ENCODE assay signal across 1 cellular context in genomic region chr2:99154643-99155536, GRCh38.
TF ChIP-seq lines count a peak whose summit lies in the region.

Gene LIPT1 (plus strand): TSS chr2:99154967. CDS start chr2:99161958, 6,991 bp downstream.
Gene TSGA10 (minus strand): TSS chr2:99154942. CDS start chr2:99109439, 45,503 bp downstream.

TF ChIP-seq in K562, 482 proteins besides CTCF, POLR2A, EP300 and RAD21 (continued from another document and continues in another):
- TF ChIP-seq AFF4 (CRISPR knock-in tag; IDR thresholded peaks at IDR 0.05) (peak; percentile 19; the same call in 1 of the 2 replicates), FOXP1 (CRISPR knock-in tag; IDR thresholded peaks at IDR 0.05) (peak; percentile 63; the same call in 1 of the 2 replicates), JUND (IDR thresholded peaks at IDR 0.05; ENCODE audit: borderline replicate concordance, low read depth, low read length) (peak; percentile 77), JUND (tag; IDR thresholded peaks at IDR 0.05; ENCODE audit: borderline replicate concordance, low read depth, low read length) (peak; percentile 54; the same call in 1 of the 3 replicates), RBBP5 (IDR thresholded peaks at IDR 0.05; ENCODE audit: borderline replicate concordance, insufficient read depth, low read length, poor library complexity, severe bottlenecking) (peak; percentile 92), PML (IDR thresholded peaks at IDR 0.05; ENCODE audit: low read length) (peak; percentile 75), E4F1 (CRISPR knock-in tag; IDR thresholded peaks at IDR 0.05; ENCODE audit: borderline replicate concordance) (no peak), BCLAF1 (IDR thresholded peaks at IDR 0.05; ENCODE audit: borderline replicate concordance in 1 of 2, control insufficient read depth in 1 of 2, low read depth in 2 of 2, low read length in 1 of 2) (0 out of 4 replicates have a peak, but pooled peaks of 1 of the 2 experiments have one; percentile 16), ZBTB40 (IDR thresholded peaks at IDR 0.05) (peak; percentile 94), ZBTB40 (CRISPR knock-in tag; IDR thresholded peaks at IDR 0.05) (no peak), TAF9B (IDR thresholded peaks at IDR 0.05; ENCODE audit: partially characterized antibody) (peak; percentile 66), HDAC2 (IDR thresholded peaks at IDR 0.05) (peak; percentile 62; the same call in 1 of the 2 replicates), CREM (IDR thresholded peaks at IDR 0.05; ENCODE audit: low read depth) (peak; percentile 92), MXD1 (CRISPR knock-in tag; IDR thresholded peaks at IDR 0.05; ENCODE audit: borderline replicate concordance, poor library complexity, severe bottlenecking) (peak; percentile 64), C11orf30 (IDR thresholded peaks at IDR 0.05; ENCODE audit: low read depth) (peak; percentile 62; the same call in 1 of the 2 replicates), GATAD2B (IDR thresholded peaks at IDR 0.05; ENCODE audit: borderline replicate concordance) (peak; percentile 50; the same call in 1 of the 2 replicates), POLR2H (tag; IDR thresholded peaks at IDR 0.05; ENCODE audit: low read depth) (peak; percentile 82), CXXC5 (CRISPR knock-in tag; IDR thresholded peaks at IDR 0.05) (peak; percentile 87), ATF7 (IDR thresholded peaks at IDR 0.05) (peak; percentile 91), FOXK1 (CRISPR knock-in tag; IDR thresholded peaks at IDR 0.05; ENCODE audit: borderline replicate concordance) (0 out of 2 replicates have a peak, but pooled peaks have one; percentile 56), SAFB2 (IDR thresholded peaks at IDR 0.05; ENCODE audit: borderline replicate concordance, low read depth, low read length, severe bottlenecking) (no peak), HDAC1 (IDR thresholded peaks at IDR 0.05) (peak; percentile 9 to 89; a peak in 2 of 4 replicates), TAF7 (tag; IDR thresholded peaks at IDR 0.05) (peak; percentile 60), SRSF7 (optimal IDR thresholded peaks at IDR 0.05; ENCODE audit: low read depth, low read length) (no peak), HNRNPLL (IDR thresholded peaks at IDR 0.05; ENCODE audit: low read depth, low read length, poor library complexity, severe bottlenecking) (peak; percentile 63), LEF1 (IDR thresholded peaks at IDR 0.05) (0 out of 2 replicates have a peak, but pooled peaks have one; percentile 15), NFATC3 (IDR thresholded peaks at IDR 0.05) (no peak), ZNF316 (IDR thresholded peaks at IDR 0.05) (peak; percentile 45; the same call in 1 of the 2 replicates), ZNF551 (CRISPR knock-in tag; IDR thresholded peaks at IDR 0.05) (no peak), TRIM28 (IDR thresholded peaks at IDR 0.05) (peak; percentile 28; the same call in 1 of the 2 replicates), EGR1 (conservative IDR thresholded peaks at IDR 0.05) (peak; percentile 99), RB1 (IDR thresholded peaks at IDR 0.05; ENCODE audit: low read depth) (0 out of 2 replicates have a peak, but pooled peaks have one; percentile 73), SUPT5H (IDR thresholded peaks at IDR 0.05) (peak; percentile 94), CTBP1 (IDR thresholded peaks at IDR 0.05; ENCODE audit: borderline replicate concordance) (peak; percentile 82; the same call in 1 of the 2 replicates), KDM4B (IDR thresholded peaks at IDR 0.05; ENCODE audit: borderline replicate concordance in 2 of 2, low read depth in 1 of 2) (peak in 1 of 2 experiments; percentile 35; a peak in 1 of 4 replicates), HMGN3 (IDR thresholded peaks at IDR 0.05; ENCODE audit: borderline replicate concordance, extremely low read depth, insufficient read length, low read depth, low read length) (peak; percentile 86), ERF (CRISPR knock-in tag; IDR thresholded peaks at IDR 0.05) (no peak), ATF6 (CRISPR knock-in tag; IDR thresholded peaks at IDR 0.05) (0 out of 2 replicates have a peak, but pooled peaks have one; percentile 32), ZBED1 (IDR thresholded peaks at IDR 0.05) (no peak)
